In the genomic region with DNA sequence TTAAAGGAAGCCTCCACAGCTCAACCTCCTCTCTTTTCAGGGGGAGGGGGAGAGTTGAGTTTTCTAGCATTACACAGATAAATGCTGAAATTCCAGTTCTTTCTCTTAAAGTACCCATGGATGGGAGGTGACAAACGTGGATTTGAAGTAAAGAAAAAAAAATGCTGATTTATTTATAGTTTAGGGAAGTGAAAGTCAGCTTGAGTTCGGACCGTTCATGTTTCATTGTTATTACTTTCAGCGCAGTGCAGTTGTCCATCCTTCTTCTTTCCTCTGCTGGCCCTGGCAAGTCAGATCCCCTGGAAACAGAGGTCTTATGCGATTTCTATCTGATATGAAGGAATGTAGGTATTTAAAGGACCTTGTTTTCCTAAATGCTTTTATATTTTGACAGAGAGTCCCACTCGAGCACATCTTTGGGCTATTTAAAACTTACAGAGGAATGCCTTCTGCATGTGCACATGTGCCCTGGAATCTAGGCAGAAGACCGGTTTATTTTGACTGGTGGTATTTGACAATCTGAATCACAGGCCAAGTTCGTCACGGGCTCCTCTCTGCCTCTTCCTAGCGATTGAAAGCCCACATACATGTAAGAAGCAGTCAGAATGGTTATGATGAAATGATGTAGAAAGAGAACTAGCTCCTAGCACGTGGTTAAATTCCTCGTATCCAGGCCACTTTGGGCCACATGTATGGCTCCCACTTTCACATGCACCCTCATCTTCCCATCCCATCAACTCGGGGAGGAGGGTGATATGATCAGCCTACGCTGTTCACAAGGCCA, we compare ENCODE assay signal across 1 cellular context.
TF ChIP-seq lines count a peak whose summit lies in the region.

No MANE protein-coding gene starts in this region.

TF ChIP-seq in HepG2, 621 proteins besides CTCF, POLR2A, EP300 and RAD21:
- TF ChIP-seq, protein P1, sequence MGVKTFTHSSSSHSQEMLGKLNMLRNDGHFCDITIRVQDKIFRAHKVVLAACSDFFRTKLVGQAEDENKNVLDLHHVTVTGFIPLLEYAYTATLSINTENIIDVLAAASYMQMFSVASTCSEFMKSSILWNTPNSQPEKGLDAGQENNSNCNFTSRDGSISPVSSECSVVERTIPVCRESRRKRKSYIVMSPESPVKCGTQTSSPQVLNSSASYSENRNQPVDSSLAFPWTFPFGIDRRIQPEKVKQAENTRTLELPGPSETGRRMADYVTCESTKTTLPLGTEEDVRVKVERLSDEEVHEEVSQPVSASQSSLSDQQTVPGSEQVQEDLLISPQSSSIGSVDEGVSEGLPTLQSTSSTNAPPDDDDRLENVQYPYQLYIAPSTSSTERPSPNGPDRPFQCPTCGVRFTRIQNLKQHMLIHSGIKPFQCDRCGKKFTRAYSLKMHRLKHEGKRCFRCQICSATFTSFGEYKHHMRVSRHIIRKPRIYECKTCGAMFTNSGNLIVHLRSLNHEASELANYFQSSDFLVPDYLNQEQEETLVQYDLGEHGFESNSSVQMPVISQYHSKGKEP (CRISPR knock-in tag; IDR thresholded peaks at IDR 0.05): no peak
- TF ChIP-seq, protein P2, sequence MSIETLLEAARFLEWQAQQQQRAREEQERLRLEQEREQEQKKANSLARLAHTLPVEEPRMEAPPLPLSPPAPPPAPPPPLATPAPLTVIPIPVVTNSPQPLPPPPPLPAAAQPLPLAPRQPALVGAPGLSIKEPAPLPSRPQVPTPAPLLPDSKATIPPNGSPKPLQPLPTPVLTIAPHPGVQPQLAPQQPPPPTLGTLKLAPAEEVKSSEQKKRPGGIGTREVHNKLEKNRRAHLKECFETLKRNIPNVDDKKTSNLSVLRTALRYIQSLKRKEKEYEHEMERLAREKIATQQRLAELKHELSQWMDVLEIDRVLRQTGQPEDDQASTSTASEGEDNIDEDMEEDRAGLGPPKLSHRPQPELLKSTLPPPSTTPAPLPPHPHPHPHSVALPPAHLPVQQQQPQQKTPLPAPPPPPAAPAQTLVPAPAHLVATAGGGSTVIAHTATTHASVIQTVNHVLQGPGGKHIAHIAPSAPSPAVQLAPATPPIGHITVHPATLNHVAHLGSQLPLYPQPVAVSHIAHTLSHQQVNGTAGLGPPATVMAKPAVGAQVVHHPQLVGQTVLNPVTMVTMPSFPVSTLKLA (IDR thresholded peaks at IDR 0.05): peak; percentile 36; the same call in 1 of the 2 replicates
